ENCODE assay signal across 1 cellular context in the genomic region with DNA sequence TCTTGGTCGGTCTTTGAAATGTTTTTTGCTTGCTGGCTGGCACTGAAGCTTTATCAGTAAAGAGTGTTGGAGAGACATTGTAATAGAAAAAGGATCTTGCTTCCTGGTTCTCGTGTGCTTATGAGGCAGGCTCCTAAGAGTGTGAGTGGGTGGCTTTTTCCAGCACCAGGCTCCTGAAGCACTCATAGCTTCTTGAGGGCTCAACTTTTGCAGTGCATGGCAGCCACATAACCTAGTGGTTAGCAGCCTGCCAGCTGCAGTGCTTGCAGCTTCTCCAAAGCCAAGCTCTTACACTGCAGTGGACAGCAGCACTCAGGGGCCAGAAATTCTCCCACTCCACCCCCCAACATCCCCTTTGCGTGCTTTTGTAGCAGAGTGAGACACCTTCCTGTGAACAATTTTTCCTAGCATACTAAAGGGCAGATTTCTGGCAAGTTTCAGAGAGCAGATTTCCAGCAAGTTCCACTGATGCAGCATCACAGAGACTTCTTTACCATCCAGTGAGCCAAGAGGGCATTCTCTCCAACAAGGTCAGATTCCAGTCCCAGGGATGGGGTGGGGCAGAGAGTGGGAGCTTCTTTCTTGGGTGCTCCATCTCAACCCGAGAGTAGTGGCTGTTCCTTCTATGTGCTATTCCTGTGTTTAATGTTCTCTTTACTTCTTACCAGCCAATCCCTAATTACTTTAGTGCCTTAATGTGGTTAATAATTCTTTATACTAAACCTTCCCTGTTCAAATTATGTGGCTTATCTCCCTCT.
TF ChIP-seq lines count a peak whose summit lies in the region.

No MANE protein-coding gene starts in this region.

TF ChIP-seq in IMR-90, 13 proteins besides CTCF, POLR2A, EP300 and RAD21:
- no peak for TF ChIP-seq MXI1 (IDR thresholded peaks at IDR 0.05; ENCODE audit: borderline replicate concordance, low read depth, low read length)
